ENCODE assay signal across 8 cellular contexts in the genomic region with DNA sequence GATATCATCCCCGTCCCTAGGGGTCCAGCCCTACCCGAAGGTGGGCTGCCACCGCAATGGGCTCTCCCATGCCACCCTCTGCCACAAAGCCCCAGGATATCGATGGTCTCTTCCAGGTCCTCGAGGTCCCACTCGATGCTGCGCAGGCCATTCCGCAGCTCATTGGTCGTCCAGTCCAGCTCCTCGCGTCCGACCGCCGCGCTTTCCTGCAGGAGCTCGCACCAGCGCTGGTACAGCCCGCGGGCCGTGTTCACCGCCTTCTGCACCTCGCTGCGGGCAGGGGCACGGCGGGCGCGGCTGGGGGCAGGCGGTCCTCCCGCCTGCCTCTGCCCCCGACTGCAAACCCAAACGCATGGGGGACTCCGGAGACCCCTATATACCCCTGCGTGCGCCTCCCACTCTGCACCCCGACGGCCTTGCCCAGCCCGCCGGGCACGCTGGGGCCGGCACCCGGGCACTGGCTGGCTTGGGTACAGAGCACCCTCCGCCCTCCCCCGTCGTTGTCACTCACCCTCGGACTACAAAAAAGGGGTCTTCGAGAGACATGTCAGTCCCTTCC. TPM values are rescaled to one million over a fixed set of nuclear protein-coding genes. Genes with fewer than 3 reads are reported as not detected.
DNase-seq lines count a peak whose midpoint lies in the region; ATAC-seq and TF ChIP-seq lines count a peak whose summit lies in the region.

No MANE protein-coding gene starts in this region.

- no peaks in the 10 kb centered on the region for H3K9me3 ChIP-seq in right cardiac atrium (ENCODE audit: control insufficient read depth, low read length)

- DNase-seq in ACHN (peak; percentile 38), GM12865 (ENCODE audit: low read depth) (peak; percentile 55), NCI-H146 treated with DMSO at 0.1 percent for 48 hours (lab: John Stamatoyannopoulos, UW; ENCODE audit: unreplicated experiment) (peak; percentile 58), right cardiac atrium (peak; percentile 55 to 86 (median 82)), sciatic nerve (ENCODE audit: low spot score) (peak; percentile 75), NCI-H187 (lab: John Stamatoyannopoulos, UW) (no peak)

- H3K27me3 ChIP-seq in right cardiac atrium (ENCODE audit: control insufficient read depth, insufficient read depth) = no peaks in the 10 kb centered on the region

- peak overlapping the region; percentile 99 for H3K27ac ChIP-seq in right cardiac atrium (ENCODE audit: low read length)

- H3K4me1 ChIP-seq in right cardiac atrium (ENCODE audit: control insufficient read depth, insufficient read depth, low read length) = peaks cover 4% of the 10 kb centered on the region

- H3K4me1 Mint-ChIP-seq in activated naive CD8-positive, alpha-beta T cell (ENCODE audit: low read depth) = peaks cover 13% of the 10 kb centered on the region

- H3K4me3 ChIP-seq in GM12865 (ENCODE audit: low read depth, low read length) (peak overlapping the region; percentile 95), right cardiac atrium (ENCODE audit: low read length) (peak overlapping the region; percentile 77)

- H3K9me3 Mint-ChIP-seq in activated naive CD8-positive, alpha-beta T cell (ENCODE audit: low read depth) = no peaks in the 10 kb centered on the region

- TF ChIP-seq CTCF in GM12865 (IDR thresholded peaks at IDR 0.05; ENCODE audit: insufficient read depth, low read depth, low read length, missing control alignments) = no peak

- peak overlapping the region; percentile 94 for H3K27ac Mint-ChIP-seq in activated naive CD8-positive, alpha-beta T cell

- in situ Hi-C loops in ACHN (cut with HindIII; ENCODE audit: low pct_ligation_motif_present, low pct_unique_long_range_greater_than_20kb, low sequenced_read_pairs) = no loop called here

- H3K4me3 Mint-ChIP-seq in activated naive CD8-positive, alpha-beta T cell = peak overlapping the region; percentile 98

- ATAC-seq in right cardiac atrium (peak; percentile 0 to 2), sciatic nerve (peak; percentile 0), GM18502 (IDR thresholded peaks at IDR 0.05; ENCODE audit: poor library complexity, unreplicated experiment) (no peak)

- H3K27me3 Mint-ChIP-seq in activated naive CD8-positive, alpha-beta T cell = no peaks in the 10 kb centered on the region

- under 1% methylated on average over 46 of the region's 46 CpGs for WGBS in right cardiac atrium

- intact Hi-C loops in right cardiac atrium (cut with DNase I) (no loop called here), sciatic nerve (cut with DNase I) (loop anchor here (2.0 kb wide), 1 partner anchor 33 kb away; the partner anchor contains the start of gene TRMT1)

- peaks cover 10% of the 10 kb centered on the region for H3K36me3 Mint-ChIP-seq in activated naive CD8-positive, alpha-beta T cell

RNA-seq across cellular contexts. Expression of gene STX10, which starts 0.5 kb away (rescaled TPM):
- total RNA-seq in right cardiac atrium (10 to 100 TPM; 30.8 to 39.8 (median 37.2) TPM), sciatic nerve (48.3 TPM)
- 47.7 TPM for polyA plus RNA-seq in right cardiac atrium

RNA-seq across cellular contexts. Expression of gene IER2, which starts 0.5 kb away (rescaled TPM):
- total RNA-seq in right cardiac atrium = 10 to 100 TPM; 22.2 to 53.5 (median 29.2) TPM
- 62.9 TPM for polyA plus RNA-seq in right cardiac atrium
- 102 TPM for total RNA-seq in sciatic nerve

RNA-seq across cellular contexts. Expression of gene NACC1, which starts 31.6 kb away (rescaled TPM):
- total RNA-seq in right cardiac atrium (10 to 100 TPM; 27.6 to 44.2 (median 40.2) TPM), sciatic nerve (30.7 TPM)
- polyA plus RNA-seq in right cardiac atrium = 40.2 TPM

RNA-seq across cellular contexts. Expression of gene TRMT1, which starts 33.2 kb away (rescaled TPM):
- total RNA-seq in right cardiac atrium (10 to 100 TPM; 14.8 to 22.2 (median 17.5) TPM), sciatic nerve (34.7 TPM)
- 19.9 TPM for polyA plus RNA-seq in right cardiac atrium

RNA-seq across cellular contexts. Expression of gene LYL1, which starts 47.0 kb away (rescaled TPM):
- total RNA-seq in right cardiac atrium (10 to 100 TPM in 2 of 4 donors, 1 to 10 TPM in 2; 8.0 to 11.9 (median 10.1) TPM), sciatic nerve (20.2 TPM)
- 8.0 TPM for polyA plus RNA-seq in right cardiac atrium

Comparison
In these comparisons a context has a peak if more than half of its experiments do, and no peak if none do; other contexts are left out.
1. DNase-seq: peak in ACHN (single experiment), GM12865 (single experiment), NCI-H146 treated with DMSO at 0.1 percent for 48 hours (single experiment), right cardiac atrium (3 of 3) and sciatic nerve (single experiment); none in NCI-H187 (0 of 2).